1 cellular context compared by ENCODE assay signal in the genomic region with DNA sequence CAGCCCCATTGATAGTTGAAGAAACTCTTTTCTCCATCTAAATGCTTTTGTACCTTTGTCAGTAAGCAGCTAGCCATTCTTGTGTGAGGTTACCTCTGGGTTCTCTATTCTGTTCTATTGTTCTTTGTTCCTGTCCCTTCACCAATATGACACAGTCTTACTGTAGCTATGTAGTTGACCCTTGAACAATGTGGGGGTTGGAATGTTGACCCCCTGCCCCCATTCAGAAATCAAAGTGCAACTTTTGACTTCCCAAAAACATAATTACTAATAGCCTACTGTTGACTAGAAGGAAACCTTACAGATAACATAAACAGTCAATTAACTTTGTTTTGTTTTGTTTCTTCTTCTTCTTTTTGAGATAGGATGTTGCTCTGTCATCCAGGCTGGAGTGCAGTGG.
TF ChIP-seq lines count a peak whose summit lies in the region.

No MANE protein-coding gene starts in this region.

TF ChIP-seq in HepG2, 621 proteins besides CTCF, POLR2A, EP300 and RAD21 (continued from another document and continues in another):
- TF ChIP-seq, protein P1, sequence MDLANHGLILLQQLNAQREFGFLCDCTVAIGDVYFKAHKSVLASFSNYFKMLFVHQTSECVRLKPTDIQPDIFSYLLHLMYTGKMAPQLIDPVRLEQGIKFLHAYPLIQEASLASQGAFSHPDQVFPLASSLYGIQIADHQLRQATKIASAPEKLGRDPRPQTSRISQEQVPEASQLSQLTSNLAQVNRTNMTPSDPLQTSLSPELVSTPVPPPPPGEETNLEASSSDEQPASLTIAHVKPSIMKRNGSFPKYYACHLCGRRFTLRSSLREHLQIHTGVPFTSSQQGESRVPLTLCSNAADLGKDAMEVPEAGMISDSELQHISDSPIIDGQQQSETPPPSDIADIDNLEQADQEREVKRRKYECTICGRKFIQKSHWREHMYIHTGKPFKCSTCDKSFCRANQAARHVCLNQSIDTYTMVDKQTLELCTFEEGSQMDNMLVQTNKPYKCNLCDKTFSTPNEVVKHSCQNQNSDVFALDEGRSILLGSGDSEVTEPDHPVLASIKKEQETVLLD (CRISPR knock-in tag; IDR thresholded peaks at IDR 0.05; ENCODE audit: low read depth): no peak
- TF ChIP-seq ZNF235 (CRISPR knock-in tag; IDR thresholded peaks at IDR 0.05; ENCODE audit: borderline replicate concordance) (no peak), GATAD2A (CRISPR knock-in tag; IDR thresholded peaks at IDR 0.05) (0 out of 2 replicates have a peak, but pooled peaks have one; percentile 22), ZKSCAN5 (CRISPR knock-in tag; IDR thresholded peaks at IDR 0.05) (no peak), PHF5A (CRISPR knock-in tag; IDR thresholded peaks at IDR 0.05; ENCODE audit: low read depth, unreplicated experiment) (peak; percentile 30), ZNF678 (CRISPR knock-in tag; IDR thresholded peaks at IDR 0.05) (no peak), NFYB (CRISPR knock-in tag; IDR thresholded peaks at IDR 0.05) (no peak), SAP130 (CRISPR knock-in tag; IDR thresholded peaks at IDR 0.05; ENCODE audit: low read depth) (peak; percentile 53), SALL1 (CRISPR knock-in tag; IDR thresholded peaks at IDR 0.05) (peak; percentile 32; the same call in 1 of the 2 replicates), MED13 (CRISPR knock-in tag; IDR thresholded peaks at IDR 0.05) (no peak), SNRNP70 (IDR thresholded peaks at IDR 0.05; ENCODE audit: low read depth, low read length) (no peak), SYNCRIP (IDR thresholded peaks at IDR 0.05; ENCODE audit: insufficient read depth, low read depth, low read length) (no peak), SIN3B (IDR thresholded peaks at IDR 0.05; ENCODE audit: low read length) (no peak), ZBTB8A (CRISPR knock-in tag; IDR thresholded peaks at IDR 0.05; ENCODE audit: borderline replicate concordance, low read depth) (no peak), ETV5 (CRISPR knock-in tag; IDR thresholded peaks at IDR 0.05; ENCODE audit: borderline replicate concordance) (0 out of 2 replicates have a peak, but pooled peaks have one; percentile 40), NR2C2 (CRISPR knock-in tag; IDR thresholded peaks at IDR 0.05; ENCODE audit: borderline replicate concordance) (no peak), KMT2A (CRISPR knock-in tag; IDR thresholded peaks at IDR 0.05) (no peak), SMAD9 (CRISPR knock-in tag; IDR thresholded peaks at IDR 0.05) (no peak), DNMT1 (CRISPR knock-in tag; IDR thresholded peaks at IDR 0.05) (no peak), KDM6A (CRISPR knock-in tag; IDR thresholded peaks at IDR 0.05; ENCODE audit: low read depth) (peak; percentile 40; the same call in 1 of the 2 replicates), MZF1 (CRISPR knock-in tag; IDR thresholded peaks at IDR 0.05; ENCODE audit: borderline replicate concordance) (no peak), RXRB (CRISPR knock-in tag; IDR thresholded peaks at IDR 0.05; ENCODE audit: borderline replicate concordance) (peak; percentile 67), EHMT2 (IDR thresholded peaks at IDR 0.05; ENCODE audit: borderline replicate concordance, low read depth, low read length) (no peak), GZF1 (CRISPR knock-in tag; IDR thresholded peaks at IDR 0.05) (no peak), RARA (CRISPR knock-in tag; IDR thresholded peaks at IDR 0.05) (peak; percentile 82), MEIS1 (CRISPR knock-in tag; IDR thresholded peaks at IDR 0.05; ENCODE audit: borderline replicate concordance) (no peak), NR1H2 (CRISPR knock-in tag; IDR thresholded peaks at IDR 0.05; ENCODE audit: borderline replicate concordance, low read depth) (no peak)
- TF ChIP-seq, protein P2, sequence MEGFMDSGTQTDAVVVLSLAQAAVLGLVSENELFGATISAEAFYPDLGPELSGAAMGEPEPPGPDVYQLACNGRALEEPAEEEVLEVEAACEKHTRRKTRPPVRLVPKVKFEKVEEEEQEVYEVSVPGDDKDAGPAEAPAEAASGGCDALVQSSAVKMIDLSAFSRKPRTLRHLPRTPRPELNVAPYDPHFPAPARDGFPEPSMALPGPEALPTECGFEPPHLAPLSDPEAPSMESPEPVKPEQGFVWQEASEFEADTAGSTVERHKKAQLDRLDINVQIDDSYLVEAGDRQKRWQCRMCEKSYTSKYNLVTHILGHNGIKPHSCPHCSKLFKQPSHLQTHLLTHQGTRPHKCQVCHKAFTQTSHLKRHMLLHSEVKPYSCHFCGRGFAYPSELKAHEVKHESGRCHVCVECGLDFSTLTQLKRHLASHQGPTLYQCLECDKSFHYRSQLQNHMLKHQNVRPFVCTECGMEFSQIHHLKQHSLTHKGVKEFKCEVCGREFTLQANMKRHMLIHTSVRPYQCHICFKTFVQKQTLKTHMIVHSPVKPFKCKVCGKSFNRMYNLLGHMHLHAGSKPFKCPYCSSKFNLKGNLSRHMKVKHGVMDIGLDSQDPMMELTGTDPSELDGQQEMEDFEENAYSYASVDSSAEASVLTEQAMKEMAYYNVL (CRISPR knock-in tag; IDR thresholded peaks at IDR 0.05; ENCODE audit: borderline replicate concordance): no peak
- TF ChIP-seq, protein P3, sequence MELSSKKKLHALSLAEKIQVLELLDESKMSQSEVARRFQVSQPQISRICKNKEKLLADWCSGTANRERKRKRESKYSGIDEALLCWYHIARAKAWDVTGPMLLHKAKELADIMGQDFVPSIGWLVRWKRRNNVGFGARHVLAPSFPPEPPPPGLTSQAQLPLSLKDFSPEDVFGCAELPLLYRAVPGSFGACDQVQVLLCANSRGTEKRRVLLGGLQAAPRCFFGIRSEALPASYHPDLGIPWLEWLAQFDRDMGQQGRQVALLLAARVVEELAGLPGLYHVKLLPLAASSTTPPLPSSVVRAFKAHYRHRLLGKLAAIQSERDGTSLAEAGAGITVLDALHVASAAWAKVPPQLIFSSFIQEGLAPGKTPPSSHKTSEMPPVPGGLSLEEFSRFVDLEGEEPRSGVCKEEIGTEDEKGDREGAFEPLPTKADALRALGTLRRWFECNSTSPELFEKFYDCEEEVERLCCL (CRISPR knock-in tag; IDR thresholded peaks at IDR 0.05; ENCODE audit: borderline replicate concordance): no peak
- TF ChIP-seq, protein P4, sequence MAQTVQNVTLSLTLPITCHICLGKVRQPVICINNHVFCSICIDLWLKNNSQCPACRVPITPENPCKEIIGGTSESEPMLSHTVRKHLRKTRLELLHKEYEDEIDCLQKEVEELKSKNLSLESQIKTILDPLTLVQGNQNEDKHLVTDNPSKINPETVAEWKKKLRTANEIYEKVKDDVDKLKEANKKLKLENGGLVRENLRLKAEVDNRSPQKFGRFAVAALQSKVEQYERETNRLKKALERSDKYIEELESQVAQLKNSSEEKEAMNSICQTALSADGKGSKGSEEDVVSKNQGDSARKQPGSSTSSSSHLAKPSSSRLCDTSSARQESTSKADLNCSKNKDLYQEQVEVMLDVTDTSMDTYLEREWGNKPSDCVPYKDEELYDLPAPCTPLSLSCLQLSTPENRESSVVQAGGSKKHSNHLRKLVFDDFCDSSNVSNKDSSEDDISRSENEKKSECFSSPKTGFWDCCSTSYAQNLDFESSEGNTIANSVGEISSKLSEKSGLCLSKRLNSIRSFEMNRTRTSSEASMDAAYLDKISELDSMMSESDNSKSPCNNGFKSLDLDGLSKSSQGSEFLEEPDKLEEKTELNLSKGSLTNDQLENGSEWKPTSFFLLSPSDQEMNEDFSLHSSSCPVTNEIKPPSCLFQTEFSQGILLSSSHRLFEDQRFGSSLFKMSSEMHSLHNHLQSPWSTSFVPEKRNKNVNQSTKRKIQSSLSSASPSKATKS (CRISPR knock-in tag; IDR thresholded peaks at IDR 0.05): no peak
- TF ChIP-seq, protein P5, sequence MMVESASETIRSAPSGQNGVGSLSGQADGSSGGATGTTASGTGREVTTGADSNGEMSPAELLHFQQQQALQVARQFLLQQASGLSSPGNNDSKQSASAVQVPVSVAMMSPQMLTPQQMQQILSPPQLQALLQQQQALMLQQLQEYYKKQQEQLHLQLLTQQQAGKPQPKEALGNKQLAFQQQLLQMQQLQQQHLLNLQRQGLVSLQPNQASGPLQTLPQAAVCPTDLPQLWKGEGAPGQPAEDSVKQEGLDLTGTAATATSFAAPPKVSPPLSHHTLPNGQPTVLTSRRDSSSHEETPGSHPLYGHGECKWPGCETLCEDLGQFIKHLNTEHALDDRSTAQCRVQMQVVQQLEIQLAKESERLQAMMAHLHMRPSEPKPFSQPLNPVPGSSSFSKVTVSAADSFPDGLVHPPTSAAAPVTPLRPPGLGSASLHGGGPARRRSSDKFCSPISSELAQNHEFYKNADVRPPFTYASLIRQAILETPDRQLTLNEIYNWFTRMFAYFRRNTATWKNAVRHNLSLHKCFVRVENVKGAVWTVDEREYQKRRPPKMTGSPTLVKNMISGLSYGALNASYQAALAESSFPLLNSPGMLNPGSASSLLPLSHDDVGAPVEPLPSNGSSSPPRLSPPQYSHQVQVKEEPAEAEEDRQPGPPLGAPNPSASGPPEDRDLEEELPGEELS (CRISPR knock-in tag; IDR thresholded peaks at IDR 0.05): peak; percentile 71
- TF ChIP-seq, protein P6, sequence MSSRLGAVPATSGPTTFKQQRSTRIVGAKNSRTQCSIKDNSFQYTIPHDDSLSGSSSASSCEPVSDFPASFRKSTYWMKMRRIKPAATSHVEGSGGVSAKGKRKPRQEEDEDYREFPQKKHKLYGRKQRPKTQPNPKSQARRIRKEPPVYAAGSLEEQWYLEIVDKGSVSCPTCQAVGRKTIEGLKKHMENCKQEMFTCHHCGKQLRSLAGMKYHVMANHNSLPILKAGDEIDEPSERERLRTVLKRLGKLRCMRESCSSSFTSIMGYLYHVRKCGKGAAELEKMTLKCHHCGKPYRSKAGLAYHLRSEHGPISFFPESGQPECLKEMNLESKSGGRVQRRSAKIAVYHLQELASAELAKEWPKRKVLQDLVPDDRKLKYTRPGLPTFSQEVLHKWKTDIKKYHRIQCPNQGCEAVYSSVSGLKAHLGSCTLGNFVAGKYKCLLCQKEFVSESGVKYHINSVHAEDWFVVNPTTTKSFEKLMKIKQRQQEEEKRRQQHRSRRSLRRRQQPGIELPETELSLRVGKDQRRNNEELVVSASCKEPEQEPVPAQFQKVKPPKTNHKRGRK (CRISPR knock-in tag; IDR thresholded peaks at IDR 0.05): no peak
- TF ChIP-seq, protein P7, sequence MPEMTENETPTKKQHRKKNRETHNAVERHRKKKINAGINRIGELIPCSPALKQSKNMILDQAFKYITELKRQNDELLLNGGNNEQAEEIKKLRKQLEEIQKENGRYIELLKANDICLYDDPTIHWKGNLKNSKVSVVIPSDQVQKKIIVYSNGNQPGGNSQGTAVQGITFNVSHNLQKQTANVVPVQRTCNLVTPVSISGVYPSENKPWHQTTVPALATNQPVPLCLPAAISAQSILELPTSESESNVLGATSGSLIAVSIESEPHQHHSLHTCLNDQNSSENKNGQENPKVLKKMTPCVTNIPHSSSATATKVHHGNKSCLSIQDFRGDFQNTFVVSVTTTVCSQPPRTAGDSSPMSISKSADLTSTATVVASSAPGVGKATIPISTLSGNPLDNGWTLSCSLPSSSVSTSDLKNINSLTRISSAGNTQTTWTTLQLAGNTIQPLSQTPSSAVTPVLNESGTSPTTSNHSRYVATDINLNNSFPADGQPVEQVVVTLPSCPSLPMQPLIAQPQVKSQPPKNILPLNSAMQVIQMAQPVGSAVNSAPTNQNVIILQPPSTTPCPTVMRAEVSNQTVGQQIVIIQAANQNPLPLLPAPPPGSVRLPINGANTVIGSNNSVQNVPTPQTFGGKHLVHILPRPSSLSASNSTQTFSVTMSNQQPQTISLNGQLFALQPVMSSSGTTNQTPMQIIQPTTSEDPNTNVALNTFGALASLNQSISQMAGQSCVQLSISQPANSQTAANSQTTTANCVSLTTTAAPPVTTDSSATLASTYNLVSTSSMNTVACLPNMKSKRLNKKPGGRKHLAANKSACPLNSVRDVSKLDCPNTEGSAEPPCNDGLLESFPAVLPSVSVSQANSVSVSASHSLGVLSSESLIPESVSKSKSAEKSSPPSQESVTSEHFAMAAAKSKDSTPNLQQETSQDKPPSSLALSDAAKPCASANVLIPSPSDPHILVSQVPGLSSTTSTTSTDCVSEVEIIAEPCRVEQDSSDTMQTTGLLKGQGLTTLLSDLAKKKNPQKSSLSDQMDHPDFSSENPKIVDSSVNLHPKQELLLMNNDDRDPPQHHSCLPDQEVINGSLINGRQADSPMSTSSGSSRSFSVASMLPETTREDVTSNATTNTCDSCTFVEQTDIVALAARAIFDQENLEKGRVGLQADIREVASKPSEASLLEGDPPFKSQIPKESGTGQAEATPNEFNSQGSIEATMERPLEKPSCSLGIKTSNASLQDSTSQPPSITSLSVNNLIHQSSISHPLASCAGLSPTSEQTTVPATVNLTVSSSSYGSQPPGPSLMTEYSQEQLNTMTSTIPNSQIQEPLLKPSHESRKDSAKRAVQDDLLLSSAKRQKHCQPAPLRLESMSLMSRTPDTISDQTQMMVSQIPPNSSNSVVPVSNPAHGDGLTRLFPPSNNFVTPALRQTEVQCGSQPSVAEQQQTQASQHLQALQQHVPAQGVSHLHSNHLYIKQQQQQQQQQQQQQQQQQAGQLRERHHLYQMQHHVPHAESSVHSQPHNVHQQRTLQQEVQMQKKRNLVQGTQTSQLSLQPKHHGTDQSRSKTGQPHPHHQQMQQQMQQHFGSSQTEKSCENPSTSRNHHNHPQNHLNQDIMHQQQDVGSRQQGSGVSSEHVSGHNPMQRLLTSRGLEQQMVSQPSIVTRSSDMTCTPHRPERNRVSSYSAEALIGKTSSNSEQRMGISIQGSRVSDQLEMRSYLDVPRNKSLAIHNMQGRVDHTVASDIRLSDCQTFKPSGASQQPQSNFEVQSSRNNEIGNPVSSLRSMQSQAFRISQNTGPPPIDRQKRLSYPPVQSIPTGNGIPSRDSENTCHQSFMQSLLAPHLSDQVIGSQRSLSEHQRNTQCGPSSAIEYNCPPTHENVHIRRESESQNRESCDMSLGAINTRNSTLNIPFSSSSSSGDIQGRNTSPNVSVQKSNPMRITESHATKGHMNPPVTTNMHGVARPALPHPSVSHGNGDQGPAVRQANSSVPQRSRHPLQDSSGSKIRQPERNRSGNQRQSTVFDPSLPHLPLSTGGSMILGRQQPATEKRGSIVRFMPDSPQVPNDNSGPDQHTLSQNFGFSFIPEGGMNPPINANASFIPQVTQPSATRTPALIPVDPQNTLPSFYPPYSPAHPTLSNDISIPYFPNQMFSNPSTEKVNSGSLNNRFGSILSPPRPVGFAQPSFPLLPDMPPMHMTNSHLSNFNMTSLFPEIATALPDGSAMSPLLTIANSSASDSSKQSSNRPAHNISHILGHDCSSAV (CRISPR knock-in tag; IDR thresholded peaks at IDR 0.05; ENCODE audit: borderline replicate concordance): no peak
